Comparison of ENCODE assay signal across 8 cellular contexts in genomic region chr11:34356576-34356917, GRCh38. TPM values are rescaled to one million over a fixed set of nuclear protein-coding genes. Genes with fewer than 3 reads are reported as not detected.
DNase-seq lines count a peak whose midpoint lies in the region; ATAC-seq lines count a peak whose summit lies in the region.

No MANE protein-coding gene starts in this region.

- H3K4me3 Mint-ChIP-seq in activated CD4-positive, alpha-beta memory T cell treated with anti-CD3 and anti-CD28 coated beads, Interleukin-2, amount 10 ng/mL, durations not matched to agents 7 days and 5 days, result peak overlapping the region; percentile 63

- H3K27ac ChIP-seq in rectal smooth muscle tissue (ENCODE audit: low read depth, low read length), result no peak overlapping the region

- peak overlapping the region; percentile 53 for H3K4me3 ChIP-seq in rectal smooth muscle tissue (ENCODE audit: low read length)

- no peak for ATAC-seq in activated naive CD4-positive, alpha-beta T cell treated with anti-CD3 and anti-CD28 coated beads, Interleukin-2, amount 50 U/mL, for 72 hours
- ATAC-seq in Right ventricle myocardium superior (ENCODE audit: poor library complexity) (no peak), HG02759 (IDR thresholded peaks at IDR 0.05; ENCODE audit: unreplicated experiment) (no peak)

- H3K27ac Mint-ChIP-seq in activated naive CD4-positive, alpha-beta T cell treated with anti-CD3 and anti-CD28 coated beads, Interleukin-2, amount 50 U/mL, for 72 hours, result no peak overlapping the region
- H3K27ac Mint-ChIP-seq in activated CD4-positive, alpha-beta memory T cell treated with anti-CD3 and anti-CD28 coated beads, Interleukin-2, amount 10 ng/mL, durations not matched to agents 7 days and 5 days, result no peak overlapping the region

- POLR2A ChIA-PET in activated CD4-positive, alpha-beta memory T cell treated with anti-CD3 and anti-CD28 coated beads, Interleukin-2, amount 10 ng/mL, durations not matched to agents 7 days and 5 days (lab: Charles Lee), result interaction anchor here (0.9 to 4.3 kb wide), 14 partner anchors 11 to 305 kb away, joined by 3 to 33 read pairs (median 6); partner anchors contain the start of genes CAPRIN1 and NAT10

- DNase-seq in activated naive CD4-positive, alpha-beta T cell treated with Interleukin-2 at 50 U/mL for 16 hours, result peak; percentile 6
- no peak for DNase-seq in activated naive CD4-positive, alpha-beta T cell treated with anti-CD3 and anti-CD28 coated beads, Interleukin-2, amount 50 U/mL, for 72 hours (ENCODE audit: low spot score in 2 of 2)
- DNase-seq in activated CD4-positive, alpha-beta memory T cell treated with anti-CD3 and anti-CD28 coated beads, Interleukin-2, amount 10 ng/mL, durations not matched to agents 7 days and 5 days, result peak; percentile 18
- DNase-seq in Right ventricle myocardium superior, result peak; percentile 54
- DNase-seq in NCI-H510A (lab: John Stamatoyannopoulos, UW), result no peak
- DNase-seq in cerebellar nuclear complex (lab: John Stamatoyannopoulos, UW), result no peak

- CTCF ChIA-PET in activated CD4-positive, alpha-beta memory T cell treated with anti-CD3 and anti-CD28 coated beads, Interleukin-2, amount 10 ng/mL, durations not matched to agents 7 days and 5 days (lab: Charles Lee), result interaction anchor here (1.2 to 6.3 kb wide), 7 partner anchors 9 to 203 kb away, joined by 3 to 129 read pairs (median 5); partner anchors contain the start of gene CAT

- H3K4me1 Mint-ChIP-seq in activated CD4-positive, alpha-beta memory T cell treated with anti-CD3 and anti-CD28 coated beads, Interleukin-2, amount 10 ng/mL, durations not matched to agents 7 days and 5 days, result peaks cover 29% of the 10 kb centered on the region

- no peaks in the 10 kb centered on the region for H3K36me3 ChIP-seq in rectal smooth muscle tissue (ENCODE audit: control insufficient read depth, insufficient read depth, low read length)

- H3K27me3 Mint-ChIP-seq in activated CD4-positive, alpha-beta memory T cell treated with anti-CD3 and anti-CD28 coated beads, Interleukin-2, amount 10 ng/mL, durations not matched to agents 7 days and 5 days, result peaks cover 42% of the 10 kb centered on the region

- intact Hi-C loops in Right ventricle myocardium superior (cut with DNase I), result no loop called here

- peak overlapping the region; percentile 28 for H3K9ac ChIP-seq in rectal smooth muscle tissue (ENCODE audit: low read length)

- H3K4me1 ChIP-seq in rectal smooth muscle tissue (ENCODE audit: control insufficient read depth, insufficient read depth, low read length), result peaks cover 9% of the 10 kb centered on the region

- H3K36me3 Mint-ChIP-seq in activated naive CD4-positive, alpha-beta T cell treated with anti-CD3 and anti-CD28 coated beads, Interleukin-2, amount 50 U/mL, for 72 hours, result no peaks in the 10 kb centered on the region
- H3K36me3 Mint-ChIP-seq in activated CD4-positive, alpha-beta memory T cell treated with anti-CD3 and anti-CD28 coated beads, Interleukin-2, amount 10 ng/mL, durations not matched to agents 7 days and 5 days (ENCODE audit: low read depth), result no peaks in the 10 kb centered on the region

- no peaks in the 10 kb centered on the region for H3K9me3 Mint-ChIP-seq in activated naive CD4-positive, alpha-beta T cell treated with anti-CD3 and anti-CD28 coated beads, Interleukin-2, amount 50 U/mL, for 72 hours
- H3K9me3 Mint-ChIP-seq in activated CD4-positive, alpha-beta memory T cell treated with anti-CD3 and anti-CD28 coated beads, Interleukin-2, amount 10 ng/mL, durations not matched to agents 7 days and 5 days, result no peaks in the 10 kb centered on the region

- H3K27me3 ChIP-seq in rectal smooth muscle tissue (ENCODE audit: control insufficient read depth, insufficient read depth, low read length), result no peaks in the 10 kb centered on the region

RNA-seq across cellular contexts. Expression of gene ABTB2, which starts 1.3 kb away (rescaled TPM):
- total RNA-seq in activated naive CD4-positive, alpha-beta T cell treated with anti-CD3 and anti-CD28 coated beads, Interleukin-2, amount 50 U/mL, for 72 hours, result under 1 TPM; 0.16 to 0.27 TPM
- 1 to 10 TPM; 2.3 to 2.7 TPM for total RNA-seq in activated CD4-positive, alpha-beta memory T cell treated with anti-CD3 and anti-CD28 coated beads, Interleukin-2, amount 10 ng/mL, durations not matched to agents 7 days and 5 days
- 15.9 TPM for total RNA-seq in Right ventricle myocardium superior

Comparison
In these comparisons a context has a peak if more than half of its experiments do, and no peak if none do; other contexts are left out.
1. DNase-seq: peak in activated naive CD4-positive, alpha-beta T cell treated with Interleukin-2 at 50 U/mL for 16 hours (single experiment), activated CD4-positive, alpha-beta memory T cell treated with anti-CD3 and anti-CD28 coated beads, Interleukin-2, amount 10 ng/mL, durations not matched to agents 7 days and 5 days (single experiment) and Right ventricle myocardium superior (single experiment); none in activated naive CD4-positive, alpha-beta T cell treated with anti-CD3 and anti-CD28 coated beads, Interleukin-2, amount 50 U/mL, for 72 hours (0 of 2), NCI-H510A (single experiment) and cerebellar nuclear complex (0 of 2).